Comparison of ENCODE assay signal across 5 cellular contexts in the genomic region with DNA sequence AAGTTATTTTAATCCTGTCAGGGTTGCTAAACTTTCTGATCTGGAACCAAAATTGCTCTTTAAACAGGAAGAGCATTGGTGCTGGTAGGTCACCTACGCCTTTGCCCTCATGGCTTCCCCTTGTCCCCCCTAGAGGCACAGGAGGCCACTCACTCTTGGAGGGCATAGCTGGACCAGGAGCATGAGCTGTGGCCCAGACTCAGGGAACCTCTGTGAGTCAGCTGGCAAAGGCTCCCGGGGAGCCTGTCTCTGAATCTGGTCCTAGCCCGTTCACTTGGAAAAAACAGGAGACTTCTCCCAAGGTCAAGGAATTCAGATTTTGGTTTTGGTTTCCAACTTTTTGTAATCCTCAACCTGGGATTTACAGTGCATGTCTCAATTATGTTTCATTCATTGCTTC. TPM values are rescaled to one million over a fixed set of nuclear protein-coding genes. Genes with fewer than 3 reads are reported as not detected.
"Had no signal": no experiment of that assay in that cellular context is flagged by ENCODE, and none has a peak within 500 bp of the region (broad histone marks: within the 10 kb centered on the region; RNA-seq: fewer than 3 reads in every experiment).

No MANE protein-coding gene starts in this region.

RNA-seq across cellular contexts. Expression of a gene that starts 9.6 kb away (rescaled TPM):
- total RNA-seq: HT1080, K562, Right ventricle myocardium inferior, SJCRH30 had no signal
- polyA plus RNA-seq: IgD-negative memory B cell, K562 had no signal

RNA-seq across cellular contexts. Expression of a gene that starts 33.4 kb away (rescaled TPM):
- total RNA-seq: SJCRH30 had no signal

RNA-seq across cellular contexts. Expression of a gene that starts 52.7 kb away (rescaled TPM):
- total RNA-seq: HT1080, SJCRH30 had no signal

RNA-seq across cellular contexts. Expression of a gene that starts 57.2 kb away (rescaled TPM):
- total RNA-seq: HT1080, K562, SJCRH30 had no signal
